10 cellular contexts compared by ENCODE assay signal in the genomic region with DNA sequence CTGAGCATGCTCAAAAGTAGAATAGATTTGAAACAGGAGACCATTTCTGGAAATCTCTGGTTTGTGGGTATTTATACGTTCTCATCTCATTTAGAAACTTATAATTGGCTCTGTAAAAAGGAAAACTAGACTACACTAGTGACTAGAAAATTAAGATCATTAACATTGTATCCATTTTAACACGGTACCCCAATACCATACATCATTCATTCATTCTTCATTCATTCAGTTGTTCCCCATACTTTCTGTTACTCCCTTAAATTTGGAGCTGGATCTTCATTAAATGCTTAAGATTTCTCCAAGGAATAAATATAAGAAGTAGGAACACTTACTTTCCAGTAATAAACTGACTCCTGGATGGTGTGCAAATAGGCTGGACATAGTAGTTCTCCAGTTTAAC. TPM values are rescaled to one million over a fixed set of nuclear protein-coding genes. Genes with fewer than 3 reads are reported as not detected.
DNase-seq lines count a peak whose midpoint lies in the region; ATAC-seq and TF ChIP-seq lines count a peak whose summit lies in the region.
"Had no signal": no experiment of that assay in that cellular context is flagged by ENCODE, and none has a peak within 500 bp of the region (broad histone marks: within the 10 kb centered on the region; RNA-seq: fewer than 3 reads in every experiment).

No MANE protein-coding gene starts in this region.

- no peak for ATAC-seq in CD4-positive, alpha-beta T cell (ENCODE audit: poor library complexity)
- ATAC-seq in HG03159 (IDR thresholded peaks at IDR 0.05; ENCODE audit: unreplicated experiment) (no peak), GM21515 (IDR thresholded peaks at IDR 0.05; ENCODE audit: unreplicated experiment) (no peak)

- no peaks in the 10 kb centered on the region for H3K9me3 ChIP-seq in CD4-positive, alpha-beta T cell (ENCODE audit: control insufficient read depth, low read length)

- intact Hi-C loops in CD4-positive, alpha-beta T cell (cut with DNase I, micrococcal nuclease): no loop called here

- CTCF ChIA-PET in CD4-positive, alpha-beta T cell (lab: Charles Lee): no interaction called here

- H3K27me3 Mint-ChIP-seq in glutamatergic neuron (ENCODE audit: unreplicated experiment): no peaks in the 10 kb centered on the region
- H3K27me3 Mint-ChIP-seq in CD4-positive, alpha-beta T cell: peaks cover 46% of the 10 kb centered on the region

- in situ Hi-C loops in G401 (cut with HindIII; ENCODE audit: low sequenced_read_pairs): no loop called here
- in situ Hi-C loops in astrocyte of the spinal cord (cut with HindIII; ENCODE audit: low sequenced_read_pairs): no loop called here

- H3K27ac Mint-ChIP-seq in glutamatergic neuron (ENCODE audit: unreplicated experiment): no peak overlapping the region
- H3K27ac Mint-ChIP-seq in CD4-positive, alpha-beta T cell: no peak overlapping the region

- TF ChIP-seq CTCF in astrocyte of the spinal cord (IDR thresholded peaks at IDR 0.05; ENCODE audit: low read depth, low read length): no peak
- no peak for TF ChIP-seq CTCF in glutamatergic neuron (IDR thresholded peaks at IDR 0.05; ENCODE audit: partially characterized antibody, unreplicated experiment)
- no peak for TF ChIP-seq CTCF in retinal pigment epithelial cell (conservative IDR thresholded peaks at IDR 0.05; ENCODE audit: low read depth, low read length)
- no peak for TF ChIP-seq CTCF in CD4-positive, alpha-beta T cell (IDR thresholded peaks at IDR 0.05)

- DNase-seq in G401 (ENCODE audit: low spot score) (peak; percentile 57), astrocyte of the spinal cord (ENCODE audit: low read depth, low spot score) (peak; percentile 34), glutamatergic neuron (no peak), retinal pigment epithelial cell (ENCODE audit: low read depth) (no peak), GM03348 (ENCODE audit: low spot score) (no peak)
- DNase-seq in CD4-positive, alpha-beta T cell: no peak
- DNase-seq: NCI-H1105 treated with DMSO at 0.1 percent for 48 hours; stimulated activated CD8-positive, alpha-beta memory T cell treated with anti-CD3 and anti-CD28 coated beads, Interleukin-4, amount 100 ng/mL, for 48 hours had no signal

- POLR2A ChIA-PET in CD4-positive, alpha-beta T cell (lab: Charles Lee): no interaction called here

- peaks cover 10% of the 10 kb centered on the region for H3K4me1 Mint-ChIP-seq in glutamatergic neuron (ENCODE audit: low read depth, unreplicated experiment)
- H3K4me1 Mint-ChIP-seq in CD4-positive, alpha-beta T cell (ENCODE audit: low read depth): peaks cover 33% of the 10 kb centered on the region

- H3K4me3 ChIP-seq in astrocyte of the spinal cord (ENCODE audit: low read depth, low read length) (peak overlapping the region; percentile 85), retinal pigment epithelial cell (ENCODE audit: low read length) (peak overlapping the region; percentile 78)

- peaks cover 4% of the 10 kb centered on the region for H3K36me3 Mint-ChIP-seq in glutamatergic neuron (ENCODE audit: unreplicated experiment)
- H3K36me3 Mint-ChIP-seq in CD4-positive, alpha-beta T cell (ENCODE audit: low read depth): no peaks in the 10 kb centered on the region

- peak overlapping the region; percentile 92 for H3K4me3 Mint-ChIP-seq in glutamatergic neuron (ENCODE audit: unreplicated experiment)
- no peak overlapping the region for H3K4me3 Mint-ChIP-seq in CD4-positive, alpha-beta T cell

- H3K27me3 ChIP-seq in CD4-positive, alpha-beta T cell (ENCODE audit: control insufficient read depth, insufficient read depth, low read length): peaks cover 25% of the 10 kb centered on the region

- H3K9me3 Mint-ChIP-seq in glutamatergic neuron (ENCODE audit: unreplicated experiment): peaks cover 1% of the 10 kb centered on the region
- H3K9me3 Mint-ChIP-seq in CD4-positive, alpha-beta T cell: peaks cover 6% of the 10 kb centered on the region

- no peak overlapping the region for H3K27ac ChIP-seq in CD4-positive, alpha-beta T cell (ENCODE audit: low read depth, low read length)

RNA-seq across cellular contexts. Expression of a gene that starts 1.3 kb away (rescaled TPM):
- not detected in 2 replicates for total RNA-seq in G401 (2014; rRNA removed; shearing (Covaris generic))
- 0.17 TPM for total RNA-seq in glutamatergic neuron (ENCODE audit: unreplicated experiment)
- total RNA-seq in CD4-positive, alpha-beta T cell: not detected

Comparison
In these comparisons a context has a peak if more than half of its experiments do, and no peak if none do; other contexts are left out.
1. DNase-seq: peak in G401 (single experiment) and astrocyte of the spinal cord (single experiment); none in glutamatergic neuron (single experiment), retinal pigment epithelial cell (single experiment), GM03348 (single experiment) and CD4-positive, alpha-beta T cell (0 of 10).